In the genomic region with DNA sequence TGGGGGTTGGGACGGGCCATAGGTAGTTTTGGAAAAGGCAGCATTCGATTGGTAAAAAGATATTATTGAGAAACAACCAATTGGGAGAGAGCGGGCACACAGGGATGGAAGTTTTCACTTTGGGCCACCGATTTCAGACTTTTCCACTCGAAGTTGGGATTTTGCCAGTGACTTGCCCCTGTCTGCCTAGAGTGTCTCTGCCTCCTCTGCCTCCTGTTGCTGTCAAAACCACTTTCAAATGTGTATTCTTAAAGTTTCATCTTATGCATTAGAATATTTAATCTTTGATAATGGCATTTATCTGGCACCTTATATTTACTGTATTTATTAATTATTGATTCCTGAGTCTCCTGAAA, we compare ENCODE assay signal across 24 cellular contexts.
"Had no signal": no experiment of that assay in that cellular context is flagged by ENCODE, and none has a peak within 500 bp of the region (broad histone marks: within the 10 kb centered on the region; RNA-seq: fewer than 3 reads in every experiment).

No MANE protein-coding gene starts in this region.

- H3K36me3 ChIP-seq: left lung, lower lobe of right lung, pancreas, prostate gland, suprapubic skin, thoracic aorta, tibial artery, uterus had no signal

- H3K9me3 ChIP-seq: left lung, lower lobe of right lung, pancreas, prostate gland, suprapubic skin, thoracic aorta, tibial artery, uterus had no signal

- H3K27me3 ChIP-seq: left lung, pancreas, suprapubic skin, tibial artery, uterus had no signal

- H3K4me3 ChIP-seq: left lung, lower lobe of right lung, pancreas, prostate gland, skin epidermis, suprapubic skin, thoracic aorta, tibial artery, uterus had no signal

- H3K27ac ChIP-seq: left lung, lower lobe of right lung, pancreas, prostate gland, skin epidermis, suprapubic skin, thoracic aorta, tibial artery, uterus had no signal

- H3K4me1 ChIP-seq: left lung, lower lobe of right lung, prostate gland, suprapubic skin, uterus had no signal

- ATAC-seq: naive thymus-derived CD8-positive, alpha-beta T cell; sciatic nerve had no signal

- DNase-seq: hypothalamus; immature natural killer cell; kidney; left lung; lower lobe of right lung; mammary epithelial cell; naive thymus-derived CD8-positive, alpha-beta T cell; nucleus accumbens; posterior cingulate gyrus; retina; right cardiac atrium; stimulated activated CD4-positive, alpha-beta T cell treated with anti-CD3 and anti-CD28 coated beads, Interleukin-12 subunit alpha, Interleukin-12 subunit beta, amount 100 ng/mL, for 4 hours; stimulated activated CD4-positive, alpha-beta T cell treated with anti-CD3 and anti-CD28 coated beads, Interleukin-15, amount 100 ng/mL, for 24 hours; stimulated activated CD4-positive, alpha-beta T cell treated with anti-CD3 and anti-CD28 coated beads, Interleukin-2, amount 100 ng/mL, for 24 hours; stimulated activated CD4-positive, alpha-beta T cell treated with anti-CD3 and anti-CD28 coated beads, Interleukin-4, amount 100 ng/mL, for 1 hour; stimulated activated naive CD4-positive, alpha-beta T cell; tibial artery; uterus had no signal
